1 cellular context compared by ENCODE assay signal in the genomic region with DNA sequence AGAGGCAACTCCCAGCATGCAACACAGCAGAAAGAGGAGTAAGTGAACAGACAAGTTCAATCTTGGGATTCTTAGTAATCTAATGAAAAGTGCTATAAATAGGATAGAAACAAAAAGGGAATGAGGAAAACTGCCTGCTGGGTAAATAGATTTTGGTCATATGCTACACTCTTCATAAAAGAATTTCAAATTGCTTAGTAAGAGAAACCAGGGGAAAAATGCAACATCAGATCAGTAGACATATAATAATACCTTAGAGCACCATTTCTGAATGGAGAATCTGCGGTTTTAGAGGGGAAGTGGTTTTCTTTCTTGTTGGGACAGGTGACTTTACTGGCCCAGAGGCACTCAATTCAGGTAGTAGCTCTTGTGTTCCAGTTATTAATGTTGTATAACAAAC.
TF ChIP-seq lines count a peak whose summit lies in the region.

No MANE protein-coding gene starts in this region.

TF ChIP-seq in GM12878, 131 proteins besides CTCF, POLR2A, EP300 and RAD21 (continued from another document):
- TF ChIP-seq, protein P1, sequence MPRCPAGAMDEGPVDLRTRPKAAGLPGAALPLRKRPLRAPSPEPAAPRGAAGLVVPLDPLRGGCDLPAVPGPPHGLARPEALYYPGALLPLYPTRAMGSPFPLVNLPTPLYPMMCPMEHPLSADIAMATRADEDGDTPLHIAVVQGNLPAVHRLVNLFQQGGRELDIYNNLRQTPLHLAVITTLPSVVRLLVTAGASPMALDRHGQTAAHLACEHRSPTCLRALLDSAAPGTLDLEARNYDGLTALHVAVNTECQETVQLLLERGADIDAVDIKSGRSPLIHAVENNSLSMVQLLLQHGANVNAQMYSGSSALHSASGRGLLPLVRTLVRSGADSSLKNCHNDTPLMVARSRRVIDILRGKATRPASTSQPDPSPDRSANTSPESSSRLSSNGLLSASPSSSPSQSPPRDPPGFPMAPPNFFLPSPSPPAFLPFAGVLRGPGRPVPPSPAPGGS (IDR thresholded peaks at IDR 0.05; ENCODE audit: borderline replicate concordance, insufficient read depth, low read depth, low read length, poor library complexity, severe bottlenecking): no peak
- TF ChIP-seq, protein P2, sequence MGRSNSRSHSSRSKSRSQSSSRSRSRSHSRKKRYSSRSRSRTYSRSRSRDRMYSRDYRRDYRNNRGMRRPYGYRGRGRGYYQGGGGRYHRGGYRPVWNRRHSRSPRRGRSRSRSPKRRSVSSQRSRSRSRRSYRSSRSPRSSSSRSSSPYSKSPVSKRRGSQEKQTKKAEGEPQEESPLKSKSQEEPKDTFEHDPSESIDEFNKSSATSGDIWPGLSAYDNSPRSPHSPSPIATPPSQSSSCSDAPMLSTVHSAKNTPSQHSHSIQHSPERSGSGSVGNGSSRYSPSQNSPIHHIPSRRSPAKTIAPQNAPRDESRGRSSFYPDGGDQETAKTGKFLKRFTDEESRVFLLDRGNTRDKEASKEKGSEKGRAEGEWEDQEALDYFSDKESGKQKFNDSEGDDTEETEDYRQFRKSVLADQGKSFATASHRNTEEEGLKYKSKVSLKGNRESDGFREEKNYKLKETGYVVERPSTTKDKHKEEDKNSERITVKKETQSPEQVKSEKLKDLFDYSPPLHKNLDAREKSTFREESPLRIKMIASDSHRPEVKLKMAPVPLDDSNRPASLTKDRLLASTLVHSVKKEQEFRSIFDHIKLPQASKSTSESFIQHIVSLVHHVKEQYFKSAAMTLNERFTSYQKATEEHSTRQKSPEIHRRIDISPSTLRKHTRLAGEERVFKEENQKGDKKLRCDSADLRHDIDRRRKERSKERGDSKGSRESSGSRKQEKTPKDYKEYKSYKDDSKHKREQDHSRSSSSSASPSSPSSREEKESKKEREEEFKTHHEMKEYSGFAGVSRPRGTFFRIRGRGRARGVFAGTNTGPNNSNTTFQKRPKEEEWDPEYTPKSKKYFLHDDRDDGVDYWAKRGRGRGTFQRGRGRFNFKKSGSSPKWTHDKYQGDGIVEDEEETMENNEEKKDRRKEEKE (IDR thresholded peaks at IDR 0.05): no peak
- TF ChIP-seq MTA3 (IDR thresholded peaks at IDR 0.05; ENCODE audit: borderline replicate concordance, low read length) (no peak), GATAD2B (conservative IDR thresholded peaks at IDR 0.05; ENCODE audit: low read depth) (no peak), KDM1A (IDR thresholded peaks at IDR 0.05; ENCODE audit: borderline replicate concordance) (no peak), JUND (IDR thresholded peaks at IDR 0.05; ENCODE audit: low read depth, low read length) (no peak), RUNX3 (IDR thresholded peaks at IDR 0.05; ENCODE audit: low read length) (peak; percentile 91), WRNIP1 (IDR thresholded peaks at IDR 0.05; ENCODE audit: borderline replicate concordance, low read depth, low read length) (no peak), ETV6 (conservative IDR thresholded peaks at IDR 0.05 in 1 of 2, IDR thresholded peaks at IDR 0.05 in 1 of 2; ENCODE audit: borderline replicate concordance in 1 of 2, low read depth in 1 of 2) (no peak)
